Comparison of ENCODE assay signal across 8 cellular contexts in the genomic region with DNA sequence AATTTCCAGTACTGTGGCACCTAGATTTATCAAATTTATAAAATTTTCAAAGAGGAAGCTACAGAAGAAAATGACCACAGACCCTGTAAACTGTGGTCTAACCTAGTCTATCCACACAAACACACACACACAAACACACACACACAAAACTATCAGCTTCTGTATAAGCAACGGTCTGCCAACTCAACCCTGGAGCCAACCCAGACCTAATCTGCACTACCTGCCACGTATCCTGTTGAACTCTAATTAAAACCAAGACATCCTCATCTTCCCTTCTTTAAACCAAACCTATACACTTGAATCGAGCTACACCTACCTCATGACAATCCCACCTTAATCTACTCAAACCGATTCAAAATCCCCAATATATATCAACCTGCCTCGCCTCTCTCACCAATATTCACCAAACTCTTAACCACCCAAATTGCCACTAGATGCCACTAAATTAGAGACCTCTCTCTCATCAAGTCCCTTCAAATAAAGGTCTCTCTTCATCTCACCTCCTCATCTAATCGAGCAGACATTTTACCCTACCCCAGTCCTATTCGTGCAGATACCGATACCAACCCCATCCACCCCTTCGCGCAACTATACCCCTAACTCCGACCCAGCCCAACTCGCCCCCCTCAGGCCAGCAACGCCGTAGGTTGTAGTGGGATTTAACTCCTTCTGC. TPM values are rescaled to one million over a fixed set of nuclear protein-coding genes. Genes with fewer than 3 reads are reported as not detected.
DNase-seq lines count a peak whose midpoint lies in the region; TF ChIP-seq lines count a peak whose summit lies in the region.

No MANE protein-coding gene starts in this region.

- peaks cover 10% of the 10 kb centered on the region for H3K4me1 Mint-ChIP-seq in Caco-2 (ENCODE audit: low read depth, unreplicated experiment)

- TSS peak; percentile 49 for BruUV-seq in Caco-2 (replicated peaks; lab: Mats Ljungman, UMichigan)

- TF ChIP-seq CTCF in Caco-2 (IDR thresholded peaks at IDR 0.05; ENCODE audit: insufficient read depth in 1 of 2, low read depth in 1 of 2, low read length in 1 of 2, severe bottlenecking in 1 of 2, unreplicated experiment in 1 of 2) (peak in 1 of 2 experiments; percentile 12), HL-60 (IDR thresholded peaks at IDR 0.05; ENCODE audit: insufficient read depth, low read length) (no peak)

- POLR2A ChIA-PET in Caco-2 (lab: Charles Lee): interaction anchor here (0.6 to 2.2 kb wide), 19 partner anchors 10 to 228 kb away, joined by 3 to 23 read pairs (median 7); a partner anchor contains a TSS

- no peak overlapping the region for H3K4me3 Mint-ChIP-seq in Caco-2 (ENCODE audit: unreplicated experiment)

- intact Hi-C loops in Caco-2 (cut with micrococcal nuclease; ENCODE audit: unreplicated experiment): loop anchor here (2.0 kb wide), 1 partner anchor 23 kb away; no protein-coding TSS in a partner anchor

- CTCF ChIA-PET in Caco-2 (lab: Charles Lee): interaction anchor here (0.7 to 3.3 kb wide), 13 partner anchors 14 to 227 kb away, joined by 3 to 110 read pairs (median 10); a partner anchor contains a TSS

- 3% methylated on average over 13 to 14 of the region's 14 CpGs for WGBS in ectodermal cell, 2 experiments

- H3K27ac Mint-ChIP-seq in Caco-2 (ENCODE audit: unreplicated experiment): no peak overlapping the region

- peaks cover 51% of the 10 kb centered on the region for H3K36me3 Mint-ChIP-seq in Caco-2 (ENCODE audit: insufficient read depth, unreplicated experiment)

- peak overlapping the region; percentile 97 for H3K27ac ChIP-seq in HL-60 (replicated peaks)
- no peak overlapping the region for H3K27ac ChIP-seq in ectodermal cell (ENCODE audit: insufficient read depth, low read depth, low read length, poor library complexity, severe bottlenecking)

- H3K9me3 ChIP-seq in Caco-2: no peaks in the 10 kb centered on the region
- H3K9me3 ChIP-seq in ectodermal cell (ENCODE audit: control insufficient read depth, low read length): no peaks in the 10 kb centered on the region
- no peaks in the 10 kb centered on the region for H3K9me3 ChIP-seq in neuron (ENCODE audit: low read length)

- H3K27me3 Mint-ChIP-seq in Caco-2 (ENCODE audit: insufficient read depth, unreplicated experiment): no peaks in the 10 kb centered on the region

- no peaks in the 10 kb centered on the region for H3K9me3 Mint-ChIP-seq in Caco-2 (ENCODE audit: unreplicated experiment)

- H3K27me3 ChIP-seq in Caco-2 (replicated peaks; ENCODE audit: control insufficient read depth, insufficient read depth, low read length) (no peaks in the 10 kb centered on the region), HL-60 (ENCODE audit: insufficient read depth, poor library complexity, severe bottlenecking) (no peaks in the 10 kb centered on the region), ectodermal cell (ENCODE audit: control insufficient read depth, insufficient read depth, low read length, poor library complexity, severe bottlenecking) (no peaks in the 10 kb centered on the region), neuron (ENCODE audit: insufficient read depth, low read length) (no peaks in the 10 kb centered on the region)

- H2AFZ ChIP-seq in neuron (ENCODE audit: low read depth, low read length): peak overlapping the region; percentile 75

- H3K4me1 ChIP-seq in Caco-2: peaks cover 3% of the 10 kb centered on the region; the same call in 1 of the 2 replicates
- peaks cover 16% of the 10 kb centered on the region for H3K4me1 ChIP-seq in ectodermal cell (ENCODE audit: control insufficient read depth, insufficient read depth, low read length)
- H3K4me1 ChIP-seq in neuron (ENCODE audit: insufficient read depth, low read length): peaks cover 21% of the 10 kb centered on the region

- DNase-seq in Caco-2 (no peak), HL-60 (ENCODE audit: low read depth in 1 of 2, low spot score in 1 of 2) (no peak), NCI-H2171 treated with DMSO at 0.1 percent for 48 hours (lab: John Stamatoyannopoulos, UW) (no peak), germinal center (ENCODE audit: low spot score) (no peak), GM03348 (ENCODE audit: low spot score) (no peak)
- no peak for DNase-seq in activated CD4-positive, alpha-beta T cell treated with anti-CD3 and anti-CD28 coated beads for 4 hours

- H3K4me3 ChIP-seq in Caco-2 (ENCODE audit: low read depth, low read length) (peak overlapping the region; percentile 49), HL-60 (replicated peaks; ENCODE audit: insufficient read depth, low read length) (peak overlapping the region; percentile 85), ectodermal cell (ENCODE audit: insufficient read depth, low read depth, low read length) (peak overlapping the region; percentile 89), neuron (ENCODE audit: low read length) (peak overlapping the region; percentile 85)

- peaks cover 2% of the 10 kb centered on the region for H3K36me3 ChIP-seq in Caco-2 (ENCODE audit: control insufficient read depth, insufficient read depth, low read length)
- peaks cover 29% of the 10 kb centered on the region for H3K36me3 ChIP-seq in ectodermal cell (ENCODE audit: control insufficient read depth, insufficient read depth, low read length)
- H3K36me3 ChIP-seq in neuron (ENCODE audit: insufficient read depth, low read length): peaks cover 58% of the 10 kb centered on the region

RNA-seq across cellular contexts. Expression of a gene that starts 0.8 kb away (rescaled TPM):
- 193 and 201 TPM in 2 replicates for total RNA-seq in Caco-2 (2022)
- polyA plus RNA-seq in ectodermal cell (2013, experiment 1 of 4): 348 TPM
- 376 TPM for polyA plus RNA-seq in ectodermal cell (2013, experiment 2 of 4)
- polyA plus RNA-seq in ectodermal cell (2013, experiment 3 of 4): 247 TPM
- polyA plus RNA-seq in ectodermal cell (2013, experiment 4 of 4): 287 TPM

RNA-seq across cellular contexts. Expression of a gene that starts 1.2 kb away (rescaled TPM):
- 46.3 and 52.0 TPM in 2 replicates for total RNA-seq in Caco-2 (2022)
- polyA plus RNA-seq in ectodermal cell (2013, experiment 1 of 4): 50.3 TPM
- polyA plus RNA-seq in ectodermal cell (2013, experiment 2 of 4): 56.0 TPM
- 58.7 TPM for polyA plus RNA-seq in ectodermal cell (2013, experiment 3 of 4)
- 52.6 TPM for polyA plus RNA-seq in ectodermal cell (2013, experiment 4 of 4)

RNA-seq across cellular contexts. Expression of a gene that starts 10.7 kb away (rescaled TPM):
- not detected in 2 replicates for total RNA-seq in Caco-2 (2022)
- not detected for polyA plus RNA-seq in ectodermal cell (2013, experiment 1 of 4)
- not detected for polyA plus RNA-seq in ectodermal cell (2013, experiment 2 of 4)
- polyA plus RNA-seq in ectodermal cell (2013, experiment 3 of 4): not detected
- not detected for polyA plus RNA-seq in ectodermal cell (2013, experiment 4 of 4)

RNA-seq across cellular contexts. Expression of a gene that starts 24.9 kb away (rescaled TPM):
- not detected in 2 replicates for total RNA-seq in Caco-2 (2022)
- not detected for polyA plus RNA-seq in ectodermal cell (2013, experiment 1 of 4)
- not detected for polyA plus RNA-seq in ectodermal cell (2013, experiment 2 of 4)
- not detected for polyA plus RNA-seq in ectodermal cell (2013, experiment 3 of 4)
- polyA plus RNA-seq in ectodermal cell (2013, experiment 4 of 4): not detected

RNA-seq across cellular contexts. Expression of a gene that starts 36.8 kb away (rescaled TPM):
- 7.9 TPM in 2 replicates for total RNA-seq in Caco-2 (2022)
- polyA plus RNA-seq in ectodermal cell (2013, experiment 1 of 4): 53.4 TPM
- 52.0 TPM for polyA plus RNA-seq in ectodermal cell (2013, experiment 2 of 4)
- polyA plus RNA-seq in ectodermal cell (2013, experiment 3 of 4): 44.6 TPM
- polyA plus RNA-seq in ectodermal cell (2013, experiment 4 of 4): 47.3 TPM
